Comparison of ENCODE assay signal across 17 cellular contexts in genomic region chr19:54156490-54156889, GRCh38. TPM values are rescaled to one million over a fixed set of nuclear protein-coding genes. Genes with fewer than 3 reads are reported as not detected.
DNase-seq lines count a peak whose midpoint lies in the region; ATAC-seq and TF ChIP-seq lines count a peak whose summit lies in the region.
"Had no signal": no experiment of that assay in that cellular context is flagged by ENCODE, and none has a peak within 500 bp of the region (broad histone marks: within the 10 kb centered on the region; RNA-seq: fewer than 3 reads in every experiment).

No MANE protein-coding gene starts in this region.

- POLR2A ChIA-PET in CD4-positive, alpha-beta T cell (lab: Charles Lee), result interaction anchor here (2.0 to 7.7 kb wide), 3 partner anchors 18 to 41 kb away, joined by 6 to 144 read pairs (median 104); partner anchors contain the start of genes CNOT3, MBOAT7, PRPF31 and TFPT

- H3K27ac ChIP-seq in CD4-positive, alpha-beta T cell (ENCODE audit: low read depth, low read length), result peak overlapping the region; percentile 1
- peak overlapping the region; percentile 76 for H3K27ac ChIP-seq in KOPT-K1 (ENCODE audit: low read depth, low read length, poor library complexity, severe bottlenecking)
- H3K27ac ChIP-seq: A549, SJSA1 had no signal

- H3K27ac Mint-ChIP-seq in activated T-cell treated with anti-CD3 and anti-CD28 coated beads, Interleukin-2, amount 50 U/mL, for 24 hours, result peak overlapping the region; percentile 72
- H3K27ac Mint-ChIP-seq in CD4-positive, alpha-beta T cell, result peak overlapping the region; percentile 64
- H3K27ac Mint-ChIP-seq in progenitor cell of endocrine pancreas, result peak overlapping the region; percentile 71

- no peak for TF ChIP-seq CTCF in CD4-positive, alpha-beta T cell (IDR thresholded peaks at IDR 0.05)
- TF ChIP-seq CTCF in progenitor cell of endocrine pancreas (IDR thresholded peaks at IDR 0.05; ENCODE audit: unreplicated experiment), result no peak

- H3K36me3 ChIP-seq in KOPT-K1 (ENCODE audit: insufficient read depth, low read length), result peaks cover 66% of the 10 kb centered on the region

- no peaks in the 10 kb centered on the region for H3K9me3 Mint-ChIP-seq in activated T-cell treated with anti-CD3 and anti-CD28 coated beads, Interleukin-2, amount 50 U/mL, for 24 hours
- no peaks in the 10 kb centered on the region for H3K9me3 Mint-ChIP-seq in activated T-cell treated with anti-CD3 and anti-CD28 coated beads, Interleukin-2, amount 50 U/mL, for 4 hours
- no peaks in the 10 kb centered on the region for H3K9me3 Mint-ChIP-seq in CD4-positive, alpha-beta T cell
- H3K9me3 Mint-ChIP-seq in progenitor cell of endocrine pancreas (ENCODE audit: low read depth), result no peaks in the 10 kb centered on the region

- no peak for ATAC-seq in activated T-cell treated with anti-CD3 and anti-CD28 coated beads, Interleukin-2, amount 50 U/mL, for 4 hours
- no peak for ATAC-seq in CD4-positive, alpha-beta T cell (ENCODE audit: poor library complexity)
- ATAC-seq in HG03175 (IDR thresholded peaks at IDR 0.05; ENCODE audit: unreplicated experiment) (no peak), GM21825 (IDR thresholded peaks at IDR 0.05; ENCODE audit: unreplicated experiment) (no peak)
- ATAC-seq: A549 had no signal

- H3K27me3 Mint-ChIP-seq in activated T-cell treated with anti-CD3 and anti-CD28 coated beads, Interleukin-2, amount 50 U/mL, for 24 hours, result no peaks in the 10 kb centered on the region
- no peaks in the 10 kb centered on the region for H3K27me3 Mint-ChIP-seq in activated T-cell treated with anti-CD3 and anti-CD28 coated beads, Interleukin-2, amount 50 U/mL, for 4 hours (ENCODE audit: low read depth)
- H3K27me3 Mint-ChIP-seq in CD4-positive, alpha-beta T cell, result no peaks in the 10 kb centered on the region
- H3K27me3 Mint-ChIP-seq in progenitor cell of endocrine pancreas, result no peaks in the 10 kb centered on the region

- peaks cover 56% of the 10 kb centered on the region for H3K4me1 Mint-ChIP-seq in activated T-cell treated with anti-CD3 and anti-CD28 coated beads, Interleukin-2, amount 50 U/mL, for 24 hours (ENCODE audit: low read depth)
- peaks cover 55% of the 10 kb centered on the region for H3K4me1 Mint-ChIP-seq in activated T-cell treated with anti-CD3 and anti-CD28 coated beads, Interleukin-2, amount 50 U/mL, for 4 hours (ENCODE audit: low read depth)
- peaks cover 53% of the 10 kb centered on the region for H3K4me1 Mint-ChIP-seq in CD4-positive, alpha-beta T cell (ENCODE audit: low read depth)
- H3K4me1 Mint-ChIP-seq in progenitor cell of endocrine pancreas (ENCODE audit: low read depth), result peaks cover 20% of the 10 kb centered on the region

- peaks cover 76% of the 10 kb centered on the region for H3K36me3 Mint-ChIP-seq in activated T-cell treated with anti-CD3 and anti-CD28 coated beads, Interleukin-2, amount 50 U/mL, for 24 hours (ENCODE audit: low read depth)
- H3K36me3 Mint-ChIP-seq in activated T-cell treated with anti-CD3 and anti-CD28 coated beads, Interleukin-2, amount 50 U/mL, for 4 hours (ENCODE audit: insufficient read depth), result peaks cover 22% of the 10 kb centered on the region
- H3K36me3 Mint-ChIP-seq in CD4-positive, alpha-beta T cell (ENCODE audit: low read depth), result peaks cover 77% of the 10 kb centered on the region
- peaks cover 18% of the 10 kb centered on the region for H3K36me3 Mint-ChIP-seq in progenitor cell of endocrine pancreas (ENCODE audit: insufficient read depth)

- CTCF ChIA-PET in CD4-positive, alpha-beta T cell (lab: Charles Lee), result no interaction called here

- H3K4me3 Mint-ChIP-seq in activated T-cell treated with anti-CD3 and anti-CD28 coated beads, Interleukin-2, amount 50 U/mL, for 24 hours, result no peak overlapping the region
- H3K4me3 Mint-ChIP-seq in activated T-cell treated with anti-CD3 and anti-CD28 coated beads, Interleukin-2, amount 50 U/mL, for 4 hours, result no peak overlapping the region
- H3K4me3 Mint-ChIP-seq in CD4-positive, alpha-beta T cell, result peak overlapping the region; percentile 75
- H3K4me3 Mint-ChIP-seq in progenitor cell of endocrine pancreas (ENCODE audit: low read depth), result no peak overlapping the region

- no peaks in the 10 kb centered on the region for H3K27me3 ChIP-seq in CD4-positive, alpha-beta T cell (ENCODE audit: control insufficient read depth, insufficient read depth, low read length)
- H3K27me3 ChIP-seq: SJSA1 had no signal

- no peak for DNase-seq in activated T-cell treated with anti-CD3 and anti-CD28 coated beads, Interleukin-2, amount 50 U/mL, for 24 hours
- no peak for DNase-seq in activated T-cell treated with anti-CD3 and anti-CD28 coated beads, Interleukin-2, amount 50 U/mL, for 4 hours
- no peak for DNase-seq in CD4-positive, alpha-beta T cell
- DNase-seq in progenitor cell of endocrine pancreas (ENCODE audit: low spot score, unreplicated experiment) (no peak), NAMALWA (ENCODE audit: low spot score) (no peak)
- DNase-seq: DMS 273 treated with DMSO at 0.1 percent for 48 hours, NCI-H1092, NCI-H2107, NCI-H226, NCI-H526 treated with DMSO at 0.1 percent for 48 hours had no signal

- no peaks in the 10 kb centered on the region for H3K9me3 ChIP-seq in CD4-positive, alpha-beta T cell (ENCODE audit: control insufficient read depth, low read length)
- H3K9me3 ChIP-seq in KOPT-K1 (ENCODE audit: insufficient read depth, low read length, poor library complexity, severe bottlenecking), result no peaks in the 10 kb centered on the region
- H3K9me3 ChIP-seq: A549, HAP-1, SJSA1 had no signal

- intact Hi-C loops in CD4-positive, alpha-beta T cell (cut with DNase I, micrococcal nuclease), result no loop called here

RNA-seq across cellular contexts. Expression of gene LENG1, which starts 3.0 kb away (rescaled TPM):
- total RNA-seq in activated T-cell treated with anti-CD3 and anti-CD28 coated beads, Interleukin-2, amount 50 U/mL, for 4 hours, result 1 to 10 TPM; 5.6 to 9.7 (median 9.2) TPM
- total RNA-seq in CD4-positive, alpha-beta T cell, result 10 to 100 TPM; 14.4 to 16.0 TPM
- 6.8 and 7.2 TPM in 2 replicates for total RNA-seq in progenitor cell of endocrine pancreas

RNA-seq across cellular contexts. Expression of gene TMC4, which starts 16.5 kb away (rescaled TPM):
- total RNA-seq in activated T-cell treated with anti-CD3 and anti-CD28 coated beads, Interleukin-2, amount 50 U/mL, for 4 hours, result under 1 TPM; 0.63 to 0.98 (median 0.79) TPM
- total RNA-seq in CD4-positive, alpha-beta T cell, result 1 to 10 TPM in 1 of 2 experiments, under 1 TPM in 1; 0.84 to 1.5 TPM
- total RNA-seq in progenitor cell of endocrine pancreas, result 119 and 125 TPM in 2 replicates
- total RNA-seq: OCI-LY7 had no signal

RNA-seq across cellular contexts. Expression of gene CNOT3, which starts 18.9 kb away (rescaled TPM):
- total RNA-seq in activated T-cell treated with anti-CD3 and anti-CD28 coated beads, Interleukin-2, amount 50 U/mL, for 4 hours, result 100 to 1,000 TPM in 2 of 3 donors, 10 to 100 TPM in 1; 90.8 to 102 (median 100) TPM
- 10 to 100 TPM; 26.7 to 28.7 TPM for total RNA-seq in CD4-positive, alpha-beta T cell
- 75.4 and 77.3 TPM in 2 replicates for total RNA-seq in progenitor cell of endocrine pancreas

RNA-seq across cellular contexts. Expression of gene MBOAT7, which starts 32.9 kb away (rescaled TPM):
- 100 to 1,000 TPM in 2 of 3 donors, 10 to 100 TPM in 1; 96.3 to 122 (median 108) TPM for total RNA-seq in activated T-cell treated with anti-CD3 and anti-CD28 coated beads, Interleukin-2, amount 50 U/mL, for 4 hours
- total RNA-seq in CD4-positive, alpha-beta T cell, result 10 to 100 TPM; 13.7 to 18.0 TPM
- total RNA-seq in progenitor cell of endocrine pancreas, result 91.5 and 99.1 TPM in 2 replicates

RNA-seq across cellular contexts. Expression of gene TSEN34, which starts 34.6 kb away (rescaled TPM):
- total RNA-seq in activated T-cell treated with anti-CD3 and anti-CD28 coated beads, Interleukin-2, amount 50 U/mL, for 4 hours, result 10 to 100 TPM; 22.7 to 29.1 (median 25.9) TPM
- total RNA-seq in CD4-positive, alpha-beta T cell, result 1 to 10 TPM; 8.4 to 8.6 TPM
- total RNA-seq in progenitor cell of endocrine pancreas, result 38.6 and 39.7 TPM in 2 replicates

Comparison
In these comparisons a context has a peak if more than half of its experiments do, and no peak if none do; other contexts are left out.
1. RNA of gene TMC4, which starts 16.5 kb away (total RNA-seq): 119 to 125 TPM in progenitor cell of endocrine pancreas; 0.84 to 1.5 TPM in CD4-positive, alpha-beta T cell and 0.63 to 0.98 TPM in activated T-cell treated with anti-CD3 and anti-CD28 coated beads, Interleukin-2, amount 50 U/mL, for 4 hours; every median in the first group is over 10 times any median in the second.
2. Peak in every context shown above with its lines, with median percentiles within 50 percentile points of each other: H3K27ac Mint-ChIP-seq.